ENCODE assay signal across 8 cellular contexts in genomic region chr16:29806096-29806579, GRCh38. TPM values are rescaled to one million over a fixed set of nuclear protein-coding genes. Genes with fewer than 3 reads are reported as not detected.
DNase-seq lines count a peak whose midpoint lies in the region; ATAC-seq and TF ChIP-seq lines count a peak whose summit lies in the region.

Gene MAZ (plus strand): TSS chr16:29806529. CDS start chr16:29806702, 173 bp downstream.

- ATAC-seq in GM23338 (peak; percentile 0; the same call in 1 of the 3 replicates), body of pancreas (peak; percentile 13), HG03139 (IDR thresholded peaks at IDR 0.05; ENCODE audit: unreplicated experiment) (no peak), HG02870 (IDR thresholded peaks at IDR 0.05; ENCODE audit: unreplicated experiment) (no peak)

- intact Hi-C loops in body of pancreas (cut with DNase I): no loop called here
- intact Hi-C loops in spleen (cut with DNase I; ENCODE audit: low total_unique reads): no loop called here

- peaks cover 48 to 65% (median 55%) of the 10 kb centered on the region in 10 experiments for H3K4me1 ChIP-seq in BLaER1 treated with 17β-estradiol and CSF1 and Interleukin-3, amounts not matched to agents 10 nM and 100 nM
- H3K4me1 ChIP-seq in GM23338 (ENCODE audit: insufficient read depth) (peaks cover 52% of the 10 kb centered on the region), body of pancreas (peaks cover 52% of the 10 kb centered on the region), spleen (peaks cover 39 to 57% (median 54%) of the 10 kb centered on the region in 6 donors)

- H3K27ac Mint-ChIP-seq in GM23338: peak within 1 kb of the TSS; percentile 99

- peaks cover 65% of the 10 kb centered on the region for H3K36me3 Mint-ChIP-seq in GM23338 (ENCODE audit: low read depth)

- H3K9me3 ChIP-seq in BLaER1 treated with 17β-estradiol and CSF1 and Interleukin-3, amounts not matched to agents 10 nM and 100 nM (replicated peaks in 1 of 11): no peaks in the 10 kb centered on the region
- H3K9me3 ChIP-seq in body of pancreas (no peaks in the 10 kb centered on the region), iPS-18c (ENCODE audit: control insufficient read depth, insufficient read depth, low read length) (no peaks in the 10 kb centered on the region), spleen (no peaks in the 10 kb centered on the region)

- H3F3A ChIP-seq in GM23338 (replicated peaks; ENCODE audit: low read depth): peaks cover 52% of the 10 kb centered on the region

- peaks cover 38% of the 10 kb centered on the region for H3K27me3 Mint-ChIP-seq in GM23338 (ENCODE audit: insufficient read depth, low read depth, poor library complexity)

- no peaks in the 10 kb centered on the region for H3K9me2 ChIP-seq in GM23338 (ENCODE audit: insufficient read depth)

- H2AFZ ChIP-seq in GM23338: no peak within 1 kb of the TSS

- peaks cover 21% of the 10 kb centered on the region for H3K79me2 ChIP-seq in GM23338 (replicated peaks; ENCODE audit: insufficient read depth)

- peaks cover 24 to 35% (median 31%) of the 10 kb centered on the region in 11 experiments; a peak in 21 of 22 replicates for H4K20me1 ChIP-seq in BLaER1 treated with 17β-estradiol and CSF1 and Interleukin-3, amounts not matched to agents 10 nM and 100 nM
- H4K20me1 ChIP-seq in GM23338 (replicated peaks; ENCODE audit: insufficient read depth): peaks cover 19% of the 10 kb centered on the region; the same call in 1 of the 2 replicates

- H3K4me3 ChIP-seq in BLaER1 treated with 17β-estradiol and CSF1 and Interleukin-3, amounts not matched to agents 10 nM and 100 nM: peak within 1 kb of the TSS; percentile 75 to 88 (median 81)
- H3K4me3 ChIP-seq in GM23338 (peak within 1 kb of the TSS; percentile 91), body of pancreas (peak within 1 kb of the TSS; percentile 68 to 92), iPS-18c (ENCODE audit: insufficient read depth, low read depth, low read length) (peak within 1 kb of the TSS; percentile 88), spleen (peak within 1 kb of the TSS; percentile 64 to 92 (median 74))

- H3K4me2 ChIP-seq in BLaER1 treated with 17β-estradiol and CSF1 and Interleukin-3, amounts not matched to agents 10 nM and 100 nM: peak within 1 kb of the TSS; percentile 95 to 100 (median 100)
- peak within 1 kb of the TSS; percentile 97 for H3K4me2 ChIP-seq in GM23338

- peak within 1 kb of the TSS; percentile 92 to 99 (median 97) for H3K9ac ChIP-seq in BLaER1 treated with 17β-estradiol and CSF1 and Interleukin-3, amounts not matched to agents 10 nM and 100 nM

- DNase-seq in GM23338 (ENCODE audit: low spot score): no peak
- peak; percentile 89 for DNase-seq in RKO (ENCODE audit: low spot score)
- DNase-seq in body of pancreas: peak in 2 of 4 donors; percentile 95 to 96
- peak; percentile 93 for DNase-seq in spleen

- H3K27me3 ChIP-seq in BLaER1 treated with 17β-estradiol and CSF1 and Interleukin-3, amounts not matched to agents 10 nM and 100 nM: no peaks in the 10 kb centered on the region
- H3K27me3 ChIP-seq in GM23338 (ENCODE audit: insufficient read depth) (no peaks in the 10 kb centered on the region), body of pancreas (no peaks in the 10 kb centered on the region), spleen (replicated peaks in 1 of 7) (no peaks in the 10 kb centered on the region)

- H3K36me3 ChIP-seq in BLaER1 treated with 17β-estradiol and CSF1 and Interleukin-3, amounts not matched to agents 10 nM and 100 nM: peaks cover 14 to 69% (median 51%) of the 10 kb centered on the region in 11 experiments; a peak in 21 of 22 replicates
- H3K36me3 ChIP-seq in GM23338 (ENCODE audit: insufficient read depth) (peaks cover 17% of the 10 kb centered on the region; the same call in 1 of the 2 replicates), body of pancreas (replicated peaks in 1 of 2; ENCODE audit: insufficient read depth in 1 of 2, low read depth in 2 of 2) (no peaks in the 10 kb centered on the region), spleen (peaks cover 0 to 50% (median 19%) of the 10 kb centered on the region in 6 donors)

- TF ChIP-seq POLR2A in body of pancreas (IDR thresholded peaks at IDR 0.05) (no peak), spleen (IDR thresholded peaks at IDR 0.05) (no peak)

- peaks cover 57% of the 10 kb centered on the region for H3K4me1 Mint-ChIP-seq in GM23338

- peak within 1 kb of the TSS; percentile 91 for H3K4me3 Mint-ChIP-seq in GM23338

- WGBS in body of pancreas, 2 donors: 0% methylated on average over 1 of the region's 67 CpGs; no CpG with 5 or more reads in 1 of the 2 donors
- WGBS in spleen, 5 donors: 2 to 4% (median 3%) methylated on average over 8 to 53 of the region's 67 CpGs; no CpG with 5 or more reads in 2 of the 5 donors

- TF ChIP-seq CTCF in GM23338 (conservative IDR thresholded peaks at IDR 0.05; ENCODE audit: low read depth in 2 of 2) (no peak), body of pancreas (IDR thresholded peaks at IDR 0.05) (no peak), spleen (IDR thresholded peaks at IDR 0.05 in 8 of 11, conservative IDR thresholded peaks at IDR 0.05 in 3 of 11) (no peak)

- peak within 1 kb of the TSS; percentile 92 to 98 (median 96) for H3K27ac ChIP-seq in BLaER1 treated with 17β-estradiol and CSF1 and Interleukin-3, amounts not matched to agents 10 nM and 100 nM
- H3K27ac ChIP-seq in GM23338 (ENCODE audit: low read depth) (peak within 1 kb of the TSS; percentile 99), body of pancreas (peak within 1 kb of the TSS; percentile 81 to 99 (median 92)), spleen (peak within 1 kb of the TSS; percentile 97 to 100 (median 98))

- H3K9me3 Mint-ChIP-seq in GM23338: peaks cover 3% of the 10 kb centered on the region

TF ChIP-seq in GM23338, 12 proteins besides CTCF, POLR2A, EP300 and RAD21 (continues in another document):
- TF ChIP-seq CREB1 (CRISPR knock-in tag; IDR thresholded peaks at IDR 0.05; ENCODE audit: low read depth): no peak
- no peak for TF ChIP-seq EZH2 (IDR thresholded peaks at IDR 0.05; ENCODE audit: low read depth, unreplicated experiment)
- TF ChIP-seq ZNF114 (CRISPR knock-in tag; IDR thresholded peaks at IDR 0.05): no peak
- TF ChIP-seq ZNF331 (CRISPR knock-in tag; IDR thresholded peaks at IDR 0.05; ENCODE audit: low read depth): no peak
- no peak for TF ChIP-seq ETS1 (IDR thresholded peaks at IDR 0.05)
- no peak for TF ChIP-seq STAT1 (IDR thresholded peaks at IDR 0.05; ENCODE audit: unreplicated experiment)
- TF ChIP-seq POLR2AphosphoS5 (IDR thresholded peaks at IDR 0.05; ENCODE audit: low read depth): no peak
- TF ChIP-seq NANOG (IDR thresholded peaks at IDR 0.05; ENCODE audit: borderline replicate concordance): no peak

RNA-seq across cellular contexts. Expression of gene MAZ, which starts in this region (rescaled TPM):
- 181 and 270 TPM in 2 replicates for total RNA-seq in GM23338 (2014; rRNA removed; shearing (Covaris generic))
- polyA plus RNA-seq in GM23338 (2016; fragmentation: Nextera tagmentation; extraction: Ambion mirVana): 155 and 170 TPM in 2 replicates
- 100 to 1,000 TPM in 1 of 2 donors, 10 to 100 TPM in 1; 57.9 to 125 TPM for total RNA-seq in body of pancreas
- total RNA-seq in spleen: 100 to 1,000 TPM in 4 of 7 donors, 10 to 100 TPM in 3; 82.7 to 157 (median 125) TPM
- polyA plus RNA-seq in spleen: 100 to 1,000 TPM in 2 of 3 donors, 10 to 100 TPM in 1; 92.2 to 145 (median 100) TPM

Comparison
In these comparisons a context has a peak if more than half of its experiments do, and no peak if none do; other contexts are left out.
1. ATAC-seq: peak in GM23338 (single experiment) and body of pancreas (single experiment); none in HG03139 (single experiment) and HG02870 (single experiment).
2. Peak in every context shown above with its lines, with median percentiles within 50 percentile points of each other: H3K27ac ChIP-seq and H3K4me3 ChIP-seq.